Comparison of ENCODE assay signal across 1 cellular context in genomic region chr12:121875582-121875981, GRCh38.
TF ChIP-seq lines count a peak whose summit lies in the region.

No MANE protein-coding gene starts in this region.

TF ChIP-seq in HepG2, 621 proteins besides CTCF, POLR2A, EP300 and RAD21:
- no peak for TF ChIP-seq MZF1 (CRISPR knock-in tag; IDR thresholded peaks at IDR 0.05; ENCODE audit: borderline replicate concordance)
- no peak for TF ChIP-seq ZBTB44 (CRISPR knock-in tag; IDR thresholded peaks at IDR 0.05)
- TF ChIP-seq FIP1L1 (IDR thresholded peaks at IDR 0.05; ENCODE audit: borderline replicate concordance, insufficient read depth, low read depth, low read length) = no peak
- no peak for TF ChIP-seq ARNTL (CRISPR knock-in tag; IDR thresholded peaks at IDR 0.05)
- no peak for TF ChIP-seq ZNF777 (CRISPR knock-in tag; IDR thresholded peaks at IDR 0.05)
TF ChIP-seq in HepG2: peak in this region for 0.
